Comparison of ENCODE assay signal across 11 cellular contexts in the genomic region with DNA sequence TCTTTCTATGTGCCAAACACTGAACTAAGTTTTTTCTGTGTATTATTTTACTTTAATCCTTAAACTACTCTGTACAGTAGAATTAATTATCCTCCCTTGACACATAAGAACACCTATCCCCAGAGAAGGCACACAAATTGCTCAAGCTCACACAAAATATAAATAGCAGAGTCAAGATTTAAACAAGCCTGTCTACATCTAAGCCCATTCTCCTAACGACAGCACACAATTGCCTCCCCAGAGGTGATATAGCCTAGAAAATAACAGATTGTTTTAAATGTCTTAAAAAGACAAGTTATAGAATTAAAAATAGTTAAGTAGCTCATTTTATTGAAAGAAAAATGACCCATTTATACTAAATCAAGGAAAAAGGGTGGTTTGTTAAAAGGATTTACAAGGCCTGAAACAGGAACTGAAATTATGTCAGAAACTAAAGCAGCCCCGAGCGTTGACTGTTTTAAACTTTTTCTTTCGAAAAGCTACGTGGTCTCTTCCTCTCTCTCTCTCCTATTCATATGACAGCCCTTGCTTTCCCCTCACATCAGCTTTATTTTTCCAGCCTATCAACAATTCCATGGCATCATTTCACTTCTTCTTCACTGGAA. TPM values are rescaled to one million over a fixed set of nuclear protein-coding genes. Genes with fewer than 3 reads are reported as not detected.
A peak's percentile ranks its signal among the peaks of the same experiment; 100 is the strongest.
DNase-seq lines count a peak whose midpoint lies in the region; ATAC-seq and TF ChIP-seq lines count a peak whose summit lies in the region.
"Had no signal": no experiment of that assay in that cellular context is flagged by ENCODE, and none has a peak within 500 bp of the region (broad histone marks: within the 10 kb centered on the region; RNA-seq: fewer than 3 reads in every experiment).

No MANE protein-coding gene starts in this region.

- no peaks in the 10 kb centered on the region for H3K9me3 ChIP-seq in ascending aorta
- H3K9me3 ChIP-seq: right lobe of liver had no signal

- peak; percentile 87 for ATAC-seq in GM21367 (IDR thresholded peaks at IDR 0.05; ENCODE audit: unreplicated experiment)
- ATAC-seq in HG03097 (IDR thresholded peaks at IDR 0.05; ENCODE audit: low FRiP score, unreplicated experiment), result peak; percentile 88
- ATAC-seq: stimulated activated naive CD8-positive, alpha-beta T cell treated with anti-CD3 and anti-CD28 coated beads, Interleukin-15, amount 100 ng/mL, for 72 hours had no signal

- H3K4me3 ChIP-seq in ascending aorta, result no peak overlapping the region
- H3K4me3 ChIP-seq: right lobe of liver had no signal

- in situ Hi-C loops in GM13977 (cut with MboI; ENCODE audit: low pct_unique_long_range_greater_than_20kb, low sequenced_read_pairs, unreplicated experiment), result no loop called here

- H3K36me3 ChIP-seq in ascending aorta, result no peaks in the 10 kb centered on the region
- H3K36me3 ChIP-seq: right lobe of liver had no signal

- no peak overlapping the region for H3K27ac ChIP-seq in ascending aorta
- H3K27ac ChIP-seq: right lobe of liver had no signal

- H3K27me3 Mint-ChIP-seq in chondrocyte (ENCODE audit: low read depth) (no peaks in the 10 kb centered on the region), immature natural killer cell (ENCODE audit: low read depth in 3 of 3) (no peaks in the 10 kb centered on the region)

- H3K9me3 Mint-ChIP-seq in chondrocyte (ENCODE audit: low read depth) (peaks cover 5% of the 10 kb centered on the region), immature natural killer cell (no peaks in the 10 kb centered on the region)

- no peak overlapping the region for H3K27ac Mint-ChIP-seq in chondrocyte (ENCODE audit: unreplicated experiment)
- H3K27ac Mint-ChIP-seq in immature natural killer cell, result no peak overlapping the region

- TF ChIP-seq CTCF in GM13977 (IDR thresholded peaks at IDR 0.05; ENCODE audit: extremely low read depth, insufficient read depth, missing control alignments) (no peak), ascending aorta (IDR thresholded peaks at IDR 0.05) (no peak), chondrocyte (IDR thresholded peaks at IDR 0.05) (no peak)

- H3K36me3 Mint-ChIP-seq in chondrocyte (ENCODE audit: low read depth) (no peaks in the 10 kb centered on the region), immature natural killer cell (peaks cover 0 to 4% (median 0%) of the 10 kb centered on the region in 3 donors)

- H3K27me3 ChIP-seq in ascending aorta, result no peaks in the 10 kb centered on the region
- H3K27me3 ChIP-seq: right lobe of liver had no signal

- peaks cover 11% of the 10 kb centered on the region for H3K4me1 Mint-ChIP-seq in chondrocyte (ENCODE audit: low read depth)
- peaks cover 0 to 3% of the 10 kb centered on the region in 2 donors for H3K4me1 Mint-ChIP-seq in immature natural killer cell

- peak; percentile 13 for DNase-seq in GM13977 (ENCODE audit: low spot score)
- DNase-seq in RPMI8226, result peak; percentile 82
- DNase-seq in ascending aorta (ENCODE audit: low spot score in 2 of 2), result no peak
- DNase-seq in stimulated activated naive CD4-positive, alpha-beta T cell (lab: John Stamatoyannopoulos, UW), result no peak
- DNase-seq in chondrocyte (ENCODE audit: low spot score), result no peak
- no peak for DNase-seq in immature natural killer cell
- DNase-seq: right lobe of liver; stimulated activated naive CD8-positive, alpha-beta T cell treated with anti-CD3 and anti-CD28 coated beads, Interleukin-15, amount 100 ng/mL, for 72 hours had no signal

- intact Hi-C loops in ascending aorta (cut with DNase I), result no loop called here

- H3K4me3 Mint-ChIP-seq in chondrocyte (ENCODE audit: unreplicated experiment), result no peak overlapping the region
- no peak overlapping the region for H3K4me3 Mint-ChIP-seq in immature natural killer cell
- H3K4me3 Mint-ChIP-seq: stimulated activated naive CD8-positive, alpha-beta T cell treated with anti-CD3 and anti-CD28 coated beads, Interleukin-15, amount 100 ng/mL, for 72 hours had no signal

- H3K4me1 ChIP-seq in ascending aorta, result no peaks in the 10 kb centered on the region
- H3K4me1 ChIP-seq: right lobe of liver had no signal

RNA-seq across cellular contexts. Expression of gene TNFSF18, which starts 30.5 kb away (rescaled TPM):
- total RNA-seq in ascending aorta (not detected), chondrocyte (not detected in 3 replicates)
- not detected for polyA plus RNA-seq in immature natural killer cell
- total RNA-seq: epithelial cell of proximal tubule, right lobe of liver had no signal

Comparison
In these comparisons a context has a peak if more than half of its experiments do, and no peak if none do; other contexts are left out.
1. DNase-seq: peak in GM13977 (single experiment) and RPMI8226 (single experiment); none in ascending aorta (0 of 2), stimulated activated naive CD4-positive, alpha-beta T cell (0 of 6), chondrocyte (single experiment) and immature natural killer cell (0 of 3).